Comparison of ENCODE assay signal across 8 cellular contexts in the genomic region with DNA sequence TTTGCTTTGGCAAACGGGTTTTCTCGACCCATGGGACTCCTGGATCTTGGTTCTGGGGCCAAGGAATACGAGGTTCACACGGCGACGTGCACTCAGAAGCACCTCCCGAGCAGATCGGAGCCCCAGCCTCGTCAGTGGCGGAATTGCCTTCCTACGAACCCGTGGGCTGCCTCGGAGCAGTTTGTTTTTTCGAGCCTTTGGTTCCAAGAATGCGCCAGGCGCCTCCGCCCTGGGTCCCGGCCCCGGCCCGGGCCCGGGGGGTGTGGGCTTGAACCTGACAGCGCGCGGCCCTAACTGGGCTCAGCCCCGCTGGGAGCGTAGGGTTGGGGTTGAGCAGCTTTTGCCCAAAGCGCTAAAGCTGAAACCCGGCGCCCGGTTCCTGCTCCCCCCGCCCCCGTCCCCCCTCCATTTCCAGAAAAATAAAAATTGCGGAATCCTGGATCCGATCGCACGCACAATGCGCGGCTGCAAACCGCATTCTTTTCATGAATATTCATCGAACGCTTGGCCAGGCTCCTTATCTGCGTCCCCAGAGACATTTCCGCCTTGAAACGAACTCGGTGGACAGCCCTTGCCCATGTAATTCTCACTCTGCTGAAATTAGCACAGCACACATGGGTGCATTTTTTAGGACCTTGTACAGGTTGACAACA. TPM values are rescaled to one million over a fixed set of nuclear protein-coding genes. Genes with fewer than 3 reads are reported as not detected.
A peak's percentile ranks its signal among the peaks of the same experiment; 100 is the strongest.
DNase-seq lines count a peak whose midpoint lies in the region; ATAC-seq, FAIRE-seq and TF ChIP-seq lines count a peak whose summit lies in the region.

No MANE protein-coding gene starts in this region.

- TF ChIP-seq EP300 in GM12878 (IDR thresholded peaks at IDR 0.05; ENCODE audit: borderline replicate concordance in 1 of 2, control insufficient read depth in 1 of 2, low read depth in 2 of 2, low read length in 2 of 2) = no peak

- H4K20me1 ChIP-seq in GM12878 (ENCODE audit: control insufficient read depth, insufficient read depth) = no peaks in the 10 kb centered on the region
- H4K20me1 ChIP-seq in smooth muscle cell (ENCODE audit: low read depth) = peaks cover 48% of the 10 kb centered on the region

- H3K27ac Mint-ChIP-seq in immature natural killer cell = no peak overlapping the region

- H3K36me3 Mint-ChIP-seq in immature natural killer cell = no peaks in the 10 kb centered on the region

- H3K36me3 ChIP-seq in GM12878 (ENCODE audit: control insufficient read depth in 2 of 2, insufficient read depth in 2 of 2, low read length in 1 of 2) (no peaks in the 10 kb centered on the region), smooth muscle cell (ENCODE audit: low read depth) (no peaks in the 10 kb centered on the region)

- peak overlapping the region; percentile 52 for H2AFZ ChIP-seq in GM12878 (ENCODE audit: control insufficient read depth, low read depth, low read length)
- no peak overlapping the region for H2AFZ ChIP-seq in smooth muscle cell (ENCODE audit: low read depth)

- peaks cover 10 to 12% of the 10 kb centered on the region in 2 donors for H3K4me1 Mint-ChIP-seq in immature natural killer cell

- H3K9ac ChIP-seq in GM12878 (ENCODE audit: control insufficient read depth, insufficient read depth, low read length) (peak overlapping the region; percentile 82), smooth muscle cell (ENCODE audit: low read depth) (peak overlapping the region; percentile 97)

- intact Hi-C loops in GM12878 (cut with micrococcal nuclease; ENCODE audit: unreplicated experiment) = loop anchor here (1.0 to 10.0 kb wide), 5 partner anchors 60 to 696 kb away; no protein-coding TSS in a partner anchor

- H3K79me2 ChIP-seq in GM12878 (ENCODE audit: control insufficient read depth, insufficient read depth, low read length) (peaks cover 57% of the 10 kb centered on the region), smooth muscle cell (ENCODE audit: low read depth) (peaks cover 62% of the 10 kb centered on the region)

- H3K27me3 ChIP-seq in GM12878 (replicated peaks in 1 of 2; ENCODE audit: control insufficient read depth in 2 of 2, insufficient read depth in 2 of 2, low read length in 1 of 2) (no peaks in the 10 kb centered on the region), smooth muscle cell (ENCODE audit: low read depth) (no peaks in the 10 kb centered on the region)

- peak overlapping the region; percentile 61 to 77 (median 70) for H3K4me3 Mint-ChIP-seq in immature natural killer cell

- peaks cover 0 to 18% (median 2%) of the 10 kb centered on the region in 6 donors for H3K9me3 Mint-ChIP-seq in immature natural killer cell

- SMC1A ChIA-PET in GM12878 (lab: Charles Lee; ENCODE audit: uncharacterized antibody, unreplicated experiment) = interaction anchor here (1.5 to 3.5 kb wide), 2 partner anchors 33 to 63 kb away, joined by 3 to 27 read pairs; no protein-coding TSS in a partner anchor

- H3K4me3 ChIP-seq in GM12878 (peak overlapping the region; percentile 85), smooth muscle cell (peak overlapping the region; percentile 81)

- POLR2A ChIA-PET in GM12878 (lab: Charles Lee) = interaction anchor here (1.0 kb wide), 1 partner anchor 64 kb away, joined by 3 read pairs; no protein-coding TSS in a partner anchor

- TF ChIP-seq CTCF in GM12878 (IDR thresholded peaks at IDR 0.05 in 2 of 3, conservative IDR thresholded peaks at IDR 0.05 in 1 of 3; ENCODE audit: control insufficient read depth in 2 of 3, extremely low read depth in 1 of 3, insufficient read depth in 1 of 3, low read depth in 3 of 3, low read length in 3 of 3) (no peak), smooth muscle cell (IDR thresholded peaks at IDR 0.05; ENCODE audit: borderline replicate concordance, insufficient read depth, poor library complexity, severe bottlenecking) (no peak)

- peaks cover 14% of the 10 kb centered on the region for H3F3A ChIP-seq in smooth muscle cell (ENCODE audit: low read depth)

- peak overlapping the region; percentile 78 for H3K4me2 ChIP-seq in GM12878 (ENCODE audit: control insufficient read depth, insufficient read depth)
- H3K4me2 ChIP-seq in smooth muscle cell = peak overlapping the region; percentile 90

- H3K27ac ChIP-seq in GM12878 (ENCODE audit: control insufficient read depth, insufficient read depth) (peak overlapping the region; percentile 41), smooth muscle cell (ENCODE audit: low read depth) (peak overlapping the region; percentile 94)

- TF ChIP-seq RAD21 in GM12878 (IDR thresholded peaks at IDR 0.05; ENCODE audit: insufficient read depth, low read depth, low read length) = no peak

- in situ Hi-C loops in GM12878 (cut with MboI) = loop anchor here (5.0 to 10.0 kb wide), 2 partner anchors 896 to 1089 kb away; no protein-coding TSS in a partner anchor

- peak; percentile 32 for ATAC-seq in GM21390 (IDR thresholded peaks at IDR 0.05; ENCODE audit: unreplicated experiment)
- ATAC-seq in GM12878 = peak; percentile 26

- no peak for FAIRE-seq in GM12878 (lab: Jason Lieb, UNC)

- H3K9me3 ChIP-seq in GM12878 (replicated peaks; ENCODE audit: control insufficient read depth, insufficient read depth, low read length) (no peaks in the 10 kb centered on the region), smooth muscle cell (replicated peaks; ENCODE audit: low read depth) (no peaks in the 10 kb centered on the region)

- 2% methylated on average over 38 of the region's 45 CpGs for WGBS in GM12878 (ENCODE audit: insufficient coverage, insufficient replicate concordance, low lambda C conversion rate, missing lambda C conversion rate)
- WGBS in smooth muscle cell (ENCODE audit: low lambda C conversion rate) = 1% methylated on average over 42 of the region's 45 CpGs

- H3K27me3 Mint-ChIP-seq in immature natural killer cell (ENCODE audit: low read depth in 3 of 3) = peaks cover 6 to 23% (median 21%) of the 10 kb centered on the region in 3 donors

- no TSS peak for BruUV-seq in GM12878 (replicated peaks; lab: Mats Ljungman, UMichigan)

- TF ChIP-seq POLR2A in GM12878 (IDR thresholded peaks at IDR 0.05; ENCODE audit: low read depth, low read length) = peak; percentile 10; the same call in 1 of the 2 replicates

- H3K4me1 ChIP-seq in GM12878 (ENCODE audit: control insufficient read depth, insufficient read depth, low read length) (peaks cover 13% of the 10 kb centered on the region), smooth muscle cell (ENCODE audit: low read depth) (peaks cover 61% of the 10 kb centered on the region)

- CTCF ChIA-PET in GM12878 (lab: Yijun Ruan, JAX) = no interaction called here

- RAD21 ChIA-PET in GM12878 (lab: Charles Lee; ENCODE audit: unreplicated experiment) = interaction anchor here (1.2 to 5.5 kb wide), 8 partner anchors 10 to 1086 kb away, joined by 3 to 123 read pairs (median 34); no protein-coding TSS in a partner anchor

- DNase-seq in ELR (ENCODE audit: low read depth) (peak; percentile 81), LHCN-M2 (ENCODE audit: low read depth) (peak; percentile 55), GM12878 (ENCODE audit: low read depth, low spot score) (no peak), immature natural killer cell (no peak), smooth muscle cell (lab: John Stamatoyannopoulos, UW; ENCODE audit: unreplicated experiment) (peak; percentile 33), GM19240 (ENCODE audit: insufficient read length, low spot score) (no peak)
- DNase-seq in stimulated activated CD4-positive, alpha-beta T cell treated with anti-CD3 and anti-CD28 coated beads, Interleukin-2, amount 100 ng/mL, for 48 hours = no peak

TF ChIP-seq in GM12878, 131 proteins besides CTCF, POLR2A, EP300 and RAD21:
- TF ChIP-seq POLR2AphosphoS5 (IDR thresholded peaks at IDR 0.05; ENCODE audit: low read length) (peak; percentile 19; the same call in 1 of the 2 replicates), POU2F2 (IDR thresholded peaks at IDR 0.05; ENCODE audit: borderline replicate concordance, low read depth, low read length) (peak; percentile 87; the same call in 1 of the 3 replicates), HDAC6 (IDR thresholded peaks at IDR 0.05; ENCODE audit: unreplicated experiment) (no peak), PAX5 (IDR thresholded peaks at IDR 0.05; ENCODE audit: borderline replicate concordance, low read depth, low read length) (0 out of 2 replicates have a peak, but pooled peaks have one; percentile 6), RUNX3 (IDR thresholded peaks at IDR 0.05; ENCODE audit: low read length) (peak; percentile 49), SIX5 (IDR thresholded peaks at IDR 0.05; ENCODE audit: low read depth, low read length, severe bottlenecking) (no peak), MEF2B (IDR thresholded peaks at IDR 0.05; ENCODE audit: partially characterized antibody, poor library complexity, severe bottlenecking) (peak; percentile 37), STAT3 (IDR thresholded peaks at IDR 0.05; ENCODE audit: low read depth, low read length) (no peak)

RNA-seq across cellular contexts. Expression of gene BASP1, which starts 1.0 kb away (rescaled TPM):
- 155 and 164 TPM in 2 replicates for total RNA-seq in LHCN-M2 (2014; rRNA removed)
- polyA plus RNA-seq in LHCN-M2 (2012) = 102 TPM
- total RNA-seq in GM12878 (2013; cell fraction: nucleolus; rRNA removed) = 26.2 and 27.4 TPM in 2 replicates
- total RNA-seq in GM12878 (2014; rRNA removed) = 123 and 126 TPM in 2 replicates
- 68.8 and 73.9 TPM in 2 replicates for total RNA-seq in GM12878 (2014; rRNA removed; fragmentation: Illumina TruSeq; extraction: Trizol)
- total RNA-seq in GM12878 (2021) = 190 and 193 TPM in 2 replicates
- 50.3 TPM for polyA plus RNA-seq in GM12878 (2011; ENCODE audit: low read depth)
- 158 and 181 TPM in 2 replicates for polyA plus RNA-seq in GM12878 (2011; rRNA removed)
- 95.6 and 98.7 TPM in 2 replicates for polyA plus RNA-seq in GM12878 (2011; cell fraction: cytosol; rRNA removed)
- polyA plus RNA-seq in GM12878 (2011; cell fraction: nucleus; rRNA removed) = 22.4 and 34.3 TPM in 2 replicates
- polyA plus RNA-seq in GM12878 (2012) = 66.9 and 79.5 TPM in 2 replicates
- polyA plus RNA-seq in GM12878 (2014; fragmentation: Illumina TruSeq; extraction: Trizol) = 159 and 169 TPM in 2 replicates
- polyA plus RNA-seq in GM12878 (2014; fragmentation: Nextera tagmentation; extraction: Ambion mirVana) = 10 to 100 TPM; 27.3 to 57.5 TPM
- 185 and 209 TPM in 2 replicates for polyA plus RNA-seq in GM12878 (2014; rRNA removed)
- polyA plus RNA-seq in GM12878 (2016; fragmentation: Nextera tagmentation; extraction: Ambion mirVana) = 10 to 100 TPM; 59.0 to 78.7 TPM
- polyA minus RNA-seq in GM12878 (2011; rRNA and poly(A)+ RNA removed) = 28.4 and 35.5 TPM in 2 replicates
- 26.5 and 29.0 TPM in 2 replicates for polyA minus RNA-seq in GM12878 (2011; cell fraction: cytosol; rRNA and poly(A)+ RNA removed)
- 4.7 and 9.5 TPM in 2 replicates for polyA minus RNA-seq in GM12878 (2011; cell fraction: nucleus; rRNA and poly(A)+ RNA removed)
- polyA plus RNA-seq in immature natural killer cell = 1 to 10 TPM; 1.6 to 7.2 (median 5.3) TPM
- 194 and 196 TPM in 2 replicates for total RNA-seq in smooth muscle cell
- 292 and 304 TPM in 2 replicates for polyA plus RNA-seq in smooth muscle cell

Comparison
In these comparisons a context has a peak if more than half of its experiments do, and no peak if none do; other contexts are left out.
1. DNase-seq: peak in ELR (single experiment), LHCN-M2 (single experiment) and smooth muscle cell (single experiment); none in GM12878 (single experiment), immature natural killer cell (0 of 3), stimulated activated CD4-positive, alpha-beta T cell treated with anti-CD3 and anti-CD28 coated beads, Interleukin-2, amount 100 ng/mL, for 48 hours (0 of 2) and GM19240 (single experiment).